ENCODE assay signal across 13 cellular contexts in the genomic region with DNA sequence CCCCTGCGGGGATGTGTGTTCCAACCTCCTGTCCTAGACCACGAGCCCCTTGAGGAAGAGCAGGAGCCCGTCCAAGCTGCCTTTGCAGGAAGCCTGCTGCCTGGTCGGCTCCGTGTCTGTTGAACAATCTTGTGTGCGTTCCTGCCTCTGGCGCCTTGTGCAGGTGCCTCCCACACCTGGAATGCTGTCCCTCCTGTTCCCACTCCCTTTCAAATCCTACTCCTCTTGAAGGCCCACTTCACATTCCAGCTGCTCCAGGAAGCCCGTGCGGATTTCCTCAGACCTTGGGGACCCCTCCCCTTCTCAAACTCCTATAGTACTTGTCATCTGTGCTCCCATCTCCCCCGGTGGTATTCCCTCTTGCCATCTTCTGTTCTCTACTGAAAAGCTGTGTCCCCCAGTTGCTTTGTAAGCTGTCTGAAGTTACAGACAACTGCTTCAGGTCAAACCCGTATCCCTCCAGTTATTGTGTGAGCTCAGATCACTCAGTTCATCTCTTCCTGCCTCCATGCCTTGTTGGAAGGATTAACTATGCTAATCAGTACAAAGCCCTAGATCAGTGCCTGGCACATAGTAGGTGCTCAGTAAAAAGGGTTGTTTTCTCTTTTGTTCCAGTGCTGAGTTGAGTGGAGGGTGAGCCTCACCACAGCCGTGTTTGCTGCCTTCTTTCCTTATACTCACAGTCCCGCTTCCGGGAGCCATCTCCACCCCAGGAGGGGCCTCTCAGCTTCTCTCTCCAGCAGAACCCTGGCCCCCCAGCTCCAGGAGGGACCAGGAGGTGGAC.
A peak's percentile ranks its signal among the peaks of the same experiment; 100 is the strongest.
DNase-seq lines count a peak whose midpoint lies in the region; ATAC-seq, FAIRE-seq and TF ChIP-seq lines count a peak whose summit lies in the region.
"Had no signal": no experiment of that assay in that cellular context is flagged by ENCODE, and none has a peak within 500 bp of the region (broad histone marks: within the 10 kb centered on the region; RNA-seq: fewer than 3 reads in every experiment).

No MANE protein-coding gene starts in this region.

- TF ChIP-seq CTCF in PC-9 (conservative IDR thresholded peaks at IDR 0.05) (no peak), esophagus squamous epithelium (IDR thresholded peaks at IDR 0.05) (no peak), prostate gland (IDR thresholded peaks at IDR 0.05) (no peak), kidney (IDR thresholded peaks at IDR 0.05; ENCODE audit: borderline replicate concordance, extremely low read depth, insufficient read depth) (no peak)

- no peak overlapping the region for H3K9ac ChIP-seq in kidney (ENCODE audit: low read length in 2 of 2)

- H3K4me1 Mint-ChIP-seq in naive thymus-derived CD8-positive, alpha-beta T cell: no peaks in the 10 kb centered on the region

- H3K4me1 ChIP-seq in PC-9 (replicated peaks; ENCODE audit: insufficient read depth) (peaks cover 56% of the 10 kb centered on the region), esophagus squamous epithelium (peaks cover 25 to 76% (median 26%) of the 10 kb centered on the region in 3 donors), prostate gland (replicated peaks) (peaks cover 24% of the 10 kb centered on the region), kidney (ENCODE audit: control insufficient read depth in 1 of 2, insufficient read depth in 1 of 2, low read depth in 1 of 2, low read length in 2 of 2) (peaks cover 0 to 8% of the 10 kb centered on the region in 2 donors)

- no peaks in the 10 kb centered on the region for H3K36me3 Mint-ChIP-seq in naive thymus-derived CD8-positive, alpha-beta T cell

- H3K27me3 ChIP-seq in PC-9 (ENCODE audit: insufficient read depth, low read depth) (no peaks in the 10 kb centered on the region), esophagus squamous epithelium (peaks cover 0 to 8% (median 0%) of the 10 kb centered on the region in 4 donors), prostate gland (replicated peaks; ENCODE audit: insufficient read depth) (no peaks in the 10 kb centered on the region)
- H3K27me3 ChIP-seq: BE2C, dorsolateral prefrontal cortex had no signal

- H3K27ac ChIP-seq in PC-9 (peak overlapping the region; percentile 92), esophagus squamous epithelium (peak overlapping the region in 3 of 4 donors; percentile 40 to 78 (median 64)), prostate gland (peak overlapping the region; percentile 20 to 48), kidney (ENCODE audit: low read depth in 2 of 2, low read length in 2 of 2) (no peak overlapping the region)
- H3K27ac ChIP-seq: dorsolateral prefrontal cortex, VCaP had no signal

- POLR2A ChIA-PET in PC-9 (lab: Charles Lee; ENCODE audit: unreplicated experiment): interaction anchor here (0.6 to 0.7 kb wide), 2 partner anchors 259 to 690 kb away, joined by 3 to 5 read pairs; partner anchors contain the start of gene GSE1
- POLR2A ChIA-PET in naive thymus-derived CD8-positive, alpha-beta T cell (lab: Charles Lee): no interaction called here

- H4K20me1 ChIP-seq in PC-9 (ENCODE audit: insufficient read depth): no peaks in the 10 kb centered on the region

- BruUV-seq in PC-9 (replicated peaks; lab: Mats Ljungman, UMichigan): no TSS peak

- peaks cover 0 to 3% (median 0%) of the 10 kb centered on the region in 5 donors for H3K27me3 Mint-ChIP-seq in naive thymus-derived CD8-positive, alpha-beta T cell

- 40 to 67% methylated on average over 11 to 12 of the region's 14 CpGs for WGBS in esophagus squamous epithelium, 2 donors
- WGBS in prostate gland: 53% methylated on average over 14 of the region's 14 CpGs

- no peaks in the 10 kb centered on the region for H3K9me2 ChIP-seq in PC-9 (ENCODE audit: insufficient read depth)

- H3K9me3 ChIP-seq in PC-9 (ENCODE audit: insufficient read depth, low read depth): no peaks in the 10 kb centered on the region
- H3K9me3 ChIP-seq in esophagus squamous epithelium: no peaks in the 10 kb centered on the region
- H3K9me3 ChIP-seq in prostate gland: no peaks in the 10 kb centered on the region
- H3K9me3 ChIP-seq in kidney (ENCODE audit: control insufficient read depth in 1 of 2, low read length in 2 of 2): no peaks in the 10 kb centered on the region
- H3K9me3 ChIP-seq: BE2C had no signal

- H3K4me3 ChIP-seq in PC-9 (peak overlapping the region; percentile 27; the same call in 1 of the 2 replicates), esophagus squamous epithelium (no peak overlapping the region), prostate gland (no peak overlapping the region), kidney (ENCODE audit: low read length in 2 of 2) (no peak overlapping the region)
- H3K4me3 ChIP-seq: dorsolateral prefrontal cortex had no signal

- H3F3A ChIP-seq in PC-9 (ENCODE audit: insufficient read depth, low read depth): peaks cover 47% of the 10 kb centered on the region

- no peak overlapping the region for H3K27ac Mint-ChIP-seq in naive thymus-derived CD8-positive, alpha-beta T cell

- CTCF ChIA-PET in PC-9 (lab: Charles Lee): interaction anchor here (0.5 to 1.4 kb wide), 3 partner anchors 15 to 262 kb away, joined by 4 to 9 read pairs (median 5); no protein-coding TSS in a partner anchor

- no peak for FAIRE-seq in kidney (lab: Jason Lieb, UNC)

- peak; percentile 6 for DNase-seq in DMS79 (lab: John Stamatoyannopoulos, UW)
- peak; percentile 87 to 93 for DNase-seq in PC-9
- no peak for DNase-seq in esophagus squamous epithelium (lab: John Stamatoyannopoulos, UW)
- peak; percentile 83 for DNase-seq in prostate gland (ENCODE audit: low spot score)
- no peak for DNase-seq in kidney
- DNase-seq in naive thymus-derived CD8-positive, alpha-beta T cell: no peak
- no peak for DNase-seq in activated gamma-delta T cell treated with Interleukin-2 at 50 U/mL for 16 hours
- DNase-seq: dorsolateral prefrontal cortex; stimulated activated CD4-positive, alpha-beta T cell treated with anti-CD3 and anti-CD28 coated beads, Interleukin-2, amount 100 ng/mL, for 48 hours; stimulated activated naive CD8-positive, alpha-beta T cell treated with anti-CD3 and anti-CD28 coated beads, Interleukin-15, Interleukin-2, amounts not matched to agents 100 U/mL and 50 U/mL, for 24 hours had no signal

- H3K4me2 ChIP-seq in PC-9: peak overlapping the region; percentile 74

- H3K36me3 ChIP-seq in PC-9 (ENCODE audit: low read depth) (no peaks in the 10 kb centered on the region), esophagus squamous epithelium (no peaks in the 10 kb centered on the region), prostate gland (no peaks in the 10 kb centered on the region), kidney (ENCODE audit: control insufficient read depth in 1 of 2, insufficient read depth in 2 of 2, low read length in 2 of 2) (no peaks in the 10 kb centered on the region)
- H3K36me3 ChIP-seq: BE2C had no signal

- no peak for ATAC-seq in HG02798 (IDR thresholded peaks at IDR 0.05; ENCODE audit: poor library complexity, unreplicated experiment)
- no peak for ATAC-seq in naive thymus-derived CD8-positive, alpha-beta T cell

- H3K4me3 Mint-ChIP-seq in naive thymus-derived CD8-positive, alpha-beta T cell: no peak overlapping the region

- intact Hi-C loops in PC-9 (cut with micrococcal nuclease; ENCODE audit: unreplicated experiment): loop anchor here (1.0 to 10.0 kb wide), 3 partner anchors 41 to 391 kb away; no protein-coding TSS in a partner anchor
- intact Hi-C loops in esophagus squamous epithelium (cut with DNase I): no loop called here
- intact Hi-C loops in prostate gland (cut with DNase I): no loop called here
- intact Hi-C loops in kidney (cut with DNase I): no loop called here

- peaks cover 0 to 5% (median 0%) of the 10 kb centered on the region in 9 donors for H3K9me3 Mint-ChIP-seq in naive thymus-derived CD8-positive, alpha-beta T cell

- H2AFZ ChIP-seq in PC-9: no peak overlapping the region; the same call in 1 of the 2 replicates

- no peaks in the 10 kb centered on the region for H3K79me2 ChIP-seq in PC-9 (ENCODE audit: low read depth)

- TF ChIP-seq POLR2A in esophagus squamous epithelium (IDR thresholded peaks at IDR 0.05) (no peak), prostate gland (IDR thresholded peaks at IDR 0.05) (no peak)

Comparison
In these comparisons a context has a peak if more than half of its experiments do, and no peak if none do; other contexts are left out.
1. DNase-seq: peak in DMS79 (single experiment), PC-9 (2 of 2) and prostate gland (single experiment); none in esophagus squamous epithelium (single experiment), kidney (single experiment), naive thymus-derived CD8-positive, alpha-beta T cell (0 of 10) and activated gamma-delta T cell treated with Interleukin-2 at 50 U/mL for 16 hours (single experiment).
2. H3K27ac ChIP-seq: peak in PC-9 (single experiment), esophagus squamous epithelium (3 of 4) and prostate gland (2 of 2); none in kidney (0 of 2).